17 cellular contexts compared by ENCODE assay signal in genomic region chr2:216888086-216888485, GRCh38. TPM values are rescaled to one million over a fixed set of nuclear protein-coding genes. Genes with fewer than 3 reads are reported as not detected.
DNase-seq lines count a peak whose midpoint lies in the region; ATAC-seq and TF ChIP-seq lines count a peak whose summit lies in the region.
"Had no signal": no experiment of that assay in that cellular context is flagged by ENCODE, and none has a peak within 500 bp of the region (broad histone marks: within the 10 kb centered on the region; RNA-seq: fewer than 3 reads in every experiment).

No MANE protein-coding gene starts in this region.

- ATAC-seq in stimulated activated naive CD8-positive, alpha-beta T cell treated with anti-CD3 and anti-CD28 coated beads, Interleukin-15, amount 100 ng/mL, for 72 hours: peak; percentile 10
- ATAC-seq in stimulated activated naive CD8-positive, alpha-beta T cell treated with anti-CD3 and anti-CD28 coated beads, Interleukin-15, Interleukin-2, amounts not matched to agents 100 U/mL and 50 U/mL, for 24 hours: no peak
- ATAC-seq: A549, HepG2 had no signal

- H3K4ac ChIP-seq in trophoblast cell (ENCODE audit: low read depth, low read length): no peak overlapping the region

- in situ Hi-C loops in ACHN (cut with HindIII; ENCODE audit: low pct_ligation_motif_present, low pct_unique_long_range_greater_than_20kb, low sequenced_read_pairs): no loop called here

- H3K27me3 Mint-ChIP-seq in stimulated activated naive CD8-positive, alpha-beta T cell treated with anti-CD3 and anti-CD28 coated beads, Interleukin-15, amount 100 ng/mL, for 72 hours: peaks cover 9% of the 10 kb centered on the region
- peaks cover 4% of the 10 kb centered on the region for H3K27me3 Mint-ChIP-seq in nephron (ENCODE audit: low read depth)
- H3K27me3 Mint-ChIP-seq in activated CD4-positive, alpha-beta T cell treated with anti-CD3 and anti-CD28 coated beads, Interleukin-2, amount 10 ng/mL, durations not matched to agents 24 days and 14 days: peaks cover 7% of the 10 kb centered on the region

- H3K23ac ChIP-seq in trophoblast cell (ENCODE audit: low read length): no peak overlapping the region

- no peaks in the 10 kb centered on the region for H3K79me2 ChIP-seq in trophoblast cell (ENCODE audit: control insufficient read depth, insufficient read depth, low read length, poor library complexity)

- peak overlapping the region; percentile 2 for H3K4me3 ChIP-seq in trophoblast cell (ENCODE audit: low read depth, low read length)
- H3K4me3 ChIP-seq: A549, HAP-1 had no signal

- no peak overlapping the region for H3K18ac ChIP-seq in trophoblast cell (ENCODE audit: low read length)

- TF ChIP-seq CTCF in nephron (IDR thresholded peaks at IDR 0.05; ENCODE audit: unreplicated experiment in 3 of 3): no peak

- H3K4me1 ChIP-seq in trophoblast cell (ENCODE audit: control insufficient read depth in 1 of 2, insufficient read depth in 2 of 2, low read length in 2 of 2): peaks cover 0 to 3% of the 10 kb centered on the region in 2 experiments
- H3K4me1 ChIP-seq: A549, Caco-2, HAP-1 had no signal

- H3K27ac Mint-ChIP-seq in stimulated activated naive CD8-positive, alpha-beta T cell treated with anti-CD3 and anti-CD28 coated beads, Interleukin-15, amount 100 ng/mL, for 72 hours: no peak overlapping the region
- peak overlapping the region in 2 of 3 experiments; percentile 26 to 46 for H3K27ac Mint-ChIP-seq in nephron
- no peak overlapping the region for H3K27ac Mint-ChIP-seq in activated CD4-positive, alpha-beta T cell treated with anti-CD3 and anti-CD28 coated beads, Interleukin-2, amount 10 ng/mL, durations not matched to agents 24 days and 14 days

- H4K91ac ChIP-seq in trophoblast cell (ENCODE audit: low read depth, low read length): no peak overlapping the region

- H2BK12ac ChIP-seq in trophoblast cell (ENCODE audit: low read length): no peak overlapping the region

- DNase-seq in stimulated activated naive CD8-positive, alpha-beta T cell treated with anti-CD3 and anti-CD28 coated beads, Interleukin-15, amount 100 ng/mL, for 72 hours: no peak
- no peak for DNase-seq in stimulated activated naive CD8-positive, alpha-beta T cell treated with anti-CD3 and anti-CD28 coated beads, Interleukin-15, Interleukin-2, amounts not matched to agents 100 U/mL and 50 U/mL, for 24 hours
- no peak for DNase-seq in trophoblast cell
- no peak for DNase-seq in ACHN
- DNase-seq in activated CD4-positive, alpha-beta T cell treated with anti-CD3 and anti-CD28 coated beads, Interleukin-2, amount 10 ng/mL, durations not matched to agents 24 days and 14 days: no peak
- DNase-seq in cortex of kidney (lab: John Stamatoyannopoulos, UW): no peak
- DNase-seq: Caco-2; CD8-positive, alpha-beta memory T cell; DMS79 treated with DMSO at 0.1 percent for 48 hours; EL; GOT3 had no signal

- H2BK5ac ChIP-seq in trophoblast cell (ENCODE audit: low read depth, low read length, poor library complexity): no peak overlapping the region

- no peak overlapping the region for H2BK120ac ChIP-seq in trophoblast cell (ENCODE audit: insufficient read depth, low read length, poor library complexity)

- H3K27me3 ChIP-seq in trophoblast cell (ENCODE audit: insufficient read depth, low read length): peaks cover 7% of the 10 kb centered on the region

- no peaks in the 10 kb centered on the region for H3K36me3 ChIP-seq in trophoblast cell (ENCODE audit: control insufficient read depth in 1 of 2, insufficient read depth in 2 of 2, low read length in 2 of 2)
- H3K36me3 ChIP-seq: HAP-1 had no signal

- WGBS in trophoblast cell (ENCODE audit: extremely low coverage, insufficient coverage, insufficient read length): no CpG with 5 or more reads among the region's 5 CpGs

- no peak overlapping the region for H3K27ac ChIP-seq in trophoblast cell (ENCODE audit: low read depth, low read length)
- H3K27ac ChIP-seq: A549 had no signal

- H4K8ac ChIP-seq in trophoblast cell (ENCODE audit: low read depth, low read length): no peak overlapping the region

- no peaks in the 10 kb centered on the region for H3K36me3 Mint-ChIP-seq in nephron (ENCODE audit: low read depth)
- no peaks in the 10 kb centered on the region for H3K36me3 Mint-ChIP-seq in activated CD4-positive, alpha-beta T cell treated with anti-CD3 and anti-CD28 coated beads, Interleukin-2, amount 10 ng/mL, durations not matched to agents 24 days and 14 days (ENCODE audit: low read depth)
- H3K36me3 Mint-ChIP-seq: CD14-positive monocyte; CD8-positive, alpha-beta memory T cell had no signal

- no peak overlapping the region for H4K12ac ChIP-seq in trophoblast cell (ENCODE audit: low read depth, low read length)

- H3K9ac ChIP-seq in trophoblast cell (ENCODE audit: low read length): no peak overlapping the region

- no peak overlapping the region for H2AK5ac ChIP-seq in trophoblast cell (ENCODE audit: low read length)

- no peak overlapping the region for H3K4me2 ChIP-seq in trophoblast cell (ENCODE audit: low read length)
- H3K4me2 ChIP-seq: A549 had no signal

- no peak overlapping the region for H2AFZ ChIP-seq in trophoblast cell (ENCODE audit: insufficient read depth, low read length, poor library complexity)

- no peak overlapping the region for H3K4me3 Mint-ChIP-seq in stimulated activated naive CD8-positive, alpha-beta T cell treated with anti-CD3 and anti-CD28 coated beads, Interleukin-15, amount 100 ng/mL, for 72 hours
- peak overlapping the region in 1 of 3 experiments; percentile 11 for H3K4me3 Mint-ChIP-seq in nephron
- H3K4me3 Mint-ChIP-seq in activated CD4-positive, alpha-beta T cell treated with anti-CD3 and anti-CD28 coated beads, Interleukin-2, amount 10 ng/mL, durations not matched to agents 24 days and 14 days: no peak overlapping the region
- H3K4me3 Mint-ChIP-seq: CD14-positive monocyte; CD8-positive, alpha-beta memory T cell had no signal

- no peaks in the 10 kb centered on the region for H3K4me1 Mint-ChIP-seq in stimulated activated naive CD8-positive, alpha-beta T cell treated with anti-CD3 and anti-CD28 coated beads, Interleukin-15, amount 100 ng/mL, for 72 hours
- peaks cover 40% of the 10 kb centered on the region for H3K4me1 Mint-ChIP-seq in nephron
- H3K4me1 Mint-ChIP-seq in activated CD4-positive, alpha-beta T cell treated with anti-CD3 and anti-CD28 coated beads, Interleukin-2, amount 10 ng/mL, durations not matched to agents 24 days and 14 days: peaks cover 2% of the 10 kb centered on the region
- H3K4me1 Mint-ChIP-seq: CD14-positive monocyte; CD8-positive, alpha-beta memory T cell had no signal

- H3K9me3 ChIP-seq in trophoblast cell (ENCODE audit: insufficient read depth, low read depth, low read length): peaks cover 4% of the 10 kb centered on the region
- H3K9me3 ChIP-seq: A549, HAP-1 had no signal

- H3K9me3 Mint-ChIP-seq in stimulated activated naive CD8-positive, alpha-beta T cell treated with anti-CD3 and anti-CD28 coated beads, Interleukin-15, amount 100 ng/mL, for 72 hours: no peaks in the 10 kb centered on the region
- H3K9me3 Mint-ChIP-seq in nephron: peaks cover 5% of the 10 kb centered on the region
- no peaks in the 10 kb centered on the region for H3K9me3 Mint-ChIP-seq in activated CD4-positive, alpha-beta T cell treated with anti-CD3 and anti-CD28 coated beads, Interleukin-2, amount 10 ng/mL, durations not matched to agents 24 days and 14 days
- H3K9me3 Mint-ChIP-seq: CD8-positive, alpha-beta memory T cell had no signal

- intact Hi-C loops in activated CD4-positive, alpha-beta T cell treated with anti-CD3 and anti-CD28 coated beads, Interleukin-2, amount 10 ng/mL, durations not matched to agents 24 days and 14 days (cut with micrococcal nuclease): no loop called here

- H3K14ac ChIP-seq in trophoblast cell (ENCODE audit: low read length): no peak overlapping the region

- no peaks in the 10 kb centered on the region for H3K79me1 ChIP-seq in trophoblast cell (ENCODE audit: low read length)

RNA-seq across cellular contexts. Expression of gene TNP1, which starts 28.2 kb away (rescaled TPM):
- polyA plus RNA-seq in trophoblast cell (2013): not detected in 2 replicates
- total RNA-seq in activated CD4-positive, alpha-beta T cell treated with anti-CD3 and anti-CD28 coated beads, Interleukin-2, amount 10 ng/mL, durations not matched to agents 24 days and 14 days: not detected in 2 replicates
- total RNA-seq: Caco-2; CD8-positive, alpha-beta memory T cell; HepG2 had no signal
- polyA plus RNA-seq: A549; BJ; CD14-positive monocyte; CD8-positive, alpha-beta memory T cell; HepG2 had no signal

Comparison
In these comparisons a context has a peak if more than half of its experiments do, and no peak if none do; other contexts are left out.
1. H3K27ac Mint-ChIP-seq: peak in nephron (2 of 3); none in stimulated activated naive CD8-positive, alpha-beta T cell treated with anti-CD3 and anti-CD28 coated beads, Interleukin-15, amount 100 ng/mL, for 72 hours (0 of 2) and activated CD4-positive, alpha-beta T cell treated with anti-CD3 and anti-CD28 coated beads, Interleukin-2, amount 10 ng/mL, durations not matched to agents 24 days and 14 days (single experiment).